30 cellular contexts compared by ENCODE assay signal in the genomic region with DNA sequence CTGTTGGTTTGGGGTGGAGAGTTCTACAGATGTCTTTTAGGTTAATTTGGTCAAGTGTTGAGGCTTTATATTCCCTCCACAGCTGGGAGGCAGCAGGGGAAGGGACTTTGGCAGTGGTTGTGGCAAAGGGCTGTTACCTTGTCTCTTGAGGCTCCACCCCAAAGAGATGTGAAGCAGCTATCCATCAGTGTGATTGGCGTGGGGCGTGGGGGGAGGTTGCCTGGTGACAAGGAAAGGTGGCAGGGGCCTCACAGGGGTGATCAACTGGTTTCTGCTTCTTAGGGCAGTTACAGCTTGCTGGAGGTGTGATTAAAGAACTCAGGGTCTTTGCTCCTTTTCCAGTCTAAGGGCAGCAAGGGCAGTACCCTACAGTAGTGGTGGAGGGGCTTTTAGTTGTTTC.
"Had no signal": no experiment of that assay in that cellular context is flagged by ENCODE, and none has a peak within 500 bp of the region (broad histone marks: within the 10 kb centered on the region; RNA-seq: fewer than 3 reads in every experiment).

No MANE protein-coding gene starts in this region.

- H3K4me1 ChIP-seq: heart left ventricle, pancreas, prostate gland, uterus had no signal

- H3K4me3 ChIP-seq: heart left ventricle, pancreas, prostate gland, skin epidermis, uterus had no signal

- H3K27me3 ChIP-seq: heart left ventricle, pancreas, uterus had no signal

- ATAC-seq: activated CD8-positive, alpha-beta memory T cell treated with anti-CD3 and anti-CD28 coated beads, Interleukin-2, amount 10 ng/mL, durations not matched to agents 7 days and 5 days; activated CD8-positive, alpha-beta T cell treated with anti-CD3 and anti-CD28 coated beads, Interleukin-2, amount 10 ng/mL, durations not matched to agents 7 days and 5 days; activated naive CD8-positive, alpha-beta T cell treated with anti-CD3 and anti-CD28 coated beads, Interleukin-2, amount 50 U/mL, for 24 hours; effector memory CD8-positive, alpha-beta T cell; esophagus mucosa; heart left ventricle; left cardiac atrium; left ventricle myocardium superior; pancreas; sciatic nerve; stimulated activated naive CD8-positive, alpha-beta T cell treated with anti-CD3 and anti-CD28 coated beads, Interleukin-15, amount 100 ng/mL, for 72 hours had no signal

- DNase-seq: activated B cell treated with CpG ODN at 0.5 μM for 24 hours; activated CD4-positive, alpha-beta T cell treated with anti-CD3 and anti-CD28 coated beads, Interleukin-2, amount 50 U/mL, for 1 hour; activated CD8-positive, alpha-beta memory T cell treated with anti-CD3 and anti-CD28 coated beads, Interleukin-2, amount 10 ng/mL, durations not matched to agents 7 days and 5 days; activated CD8-positive, alpha-beta T cell treated with anti-CD3 and anti-CD28 coated beads, Interleukin-2, amount 10 ng/mL, durations not matched to agents 7 days and 5 days; activated naive CD8-positive, alpha-beta T cell treated with anti-CD3 and anti-CD28 coated beads, Interleukin-2, amount 50 U/mL, for 24 hours; activated T-cell treated with anti-CD3 and anti-CD28 coated beads, Interleukin-2, amount 50 U/mL, for 48 hours; amygdala; caudate nucleus; cortex of kidney; effector memory CD8-positive, alpha-beta T cell; foreskin fibroblast; heart left ventricle; hypothalamus; islet precursor cell; left cardiac atrium; left ventricle myocardium superior; nucleus accumbens; pancreas; retina; stimulated activated CD4-positive, alpha-beta T cell treated with anti-CD3 and anti-CD28 coated beads, Interleukin-12 subunit alpha, Interleukin-12 subunit beta, amount 100 ng/mL, for 4 hours; stimulated activated CD4-positive, alpha-beta T cell treated with anti-CD3 and anti-CD28 coated beads, Interleukin-4, amount 100 ng/mL, for 24 hours; stimulated activated CD8-positive, alpha-beta memory T cell treated with anti-CD3 and anti-CD28 coated beads, Interleukin-4, amount 100 ng/mL, for 48 hours; stimulated activated naive CD8-positive, alpha-beta T cell treated with anti-CD3 and anti-CD28 coated beads, Interleukin-15, amount 100 ng/mL, for 72 hours; substantia nigra; T-helper 2 cell; uterus had no signal

- H3K27ac ChIP-seq: heart left ventricle, pancreas, prostate gland, skin epidermis, uterus had no signal

- H3K36me3 ChIP-seq: heart left ventricle, pancreas, prostate gland, uterus had no signal

- H3K9me3 ChIP-seq: pancreas, prostate gland, uterus had no signal
